1 cellular context compared by ENCODE assay signal in genomic region chr13:72412481-72412880, GRCh38.
TF ChIP-seq lines count a peak whose summit lies in the region.

No MANE protein-coding gene starts in this region.

TF ChIP-seq in HepG2, 621 proteins besides CTCF, POLR2A, EP300 and RAD21 (continued from another document and continues in another):
- peak; percentile 18; the same call in 1 of the 2 replicates for TF ChIP-seq ARID5B (CRISPR knock-in tag; IDR thresholded peaks at IDR 0.05)
- no peak for TF ChIP-seq HINFP (CRISPR knock-in tag; IDR thresholded peaks at IDR 0.05; ENCODE audit: low read depth)
- no peak for TF ChIP-seq FOXA1 (IDR thresholded peaks at IDR 0.05)
- TF ChIP-seq FOXA1 (CRISPR knock-in tag; IDR thresholded peaks at IDR 0.05) = peak; percentile 41
- TF ChIP-seq ZFP1 (CRISPR knock-in tag; IDR thresholded peaks at IDR 0.05) = peak; percentile 92; the same call in 1 of the 2 replicates
- TF ChIP-seq ZNF501 (CRISPR knock-in tag; IDR thresholded peaks at IDR 0.05) = no peak
- TF ChIP-seq ZNF468 (CRISPR knock-in tag; IDR thresholded peaks at IDR 0.05) = no peak
- TF ChIP-seq XBP1 (CRISPR knock-in tag; IDR thresholded peaks at IDR 0.05) = no peak
- TF ChIP-seq FOXA3 (CRISPR knock-in tag; IDR thresholded peaks at IDR 0.05) = peak; percentile 41; the same call in 1 of the 2 replicates
- no peak for TF ChIP-seq ZC3H4 (CRISPR knock-in tag; IDR thresholded peaks at IDR 0.05; ENCODE audit: borderline replicate concordance)
- TF ChIP-seq GMEB2 (CRISPR knock-in tag; IDR thresholded peaks at IDR 0.05; ENCODE audit: low read depth) = no peak
- TF ChIP-seq PRDM10 (CRISPR knock-in tag; IDR thresholded peaks at IDR 0.05; ENCODE audit: low read depth) = no peak
- TF ChIP-seq ZSCAN20 (CRISPR knock-in tag; IDR thresholded peaks at IDR 0.05; ENCODE audit: borderline replicate concordance) = no peak
- no peak for TF ChIP-seq PRPF4 (IDR thresholded peaks at IDR 0.05; ENCODE audit: low read depth, low read length, poor library complexity, severe bottlenecking)
- no peak for TF ChIP-seq PLSCR1 (CRISPR knock-in tag; IDR thresholded peaks at IDR 0.05; ENCODE audit: borderline replicate concordance)
- no peak for TF ChIP-seq KMT2B (CRISPR knock-in tag; IDR thresholded peaks at IDR 0.05)
- TF ChIP-seq PBX3 (CRISPR knock-in tag; IDR thresholded peaks at IDR 0.05; ENCODE audit: borderline replicate concordance) = no peak
- no peak for TF ChIP-seq NFRKB (IDR thresholded peaks at IDR 0.05)
- no peak for TF ChIP-seq ZNF646 (CRISPR knock-in tag; IDR thresholded peaks at IDR 0.05)
- TF ChIP-seq ZNF75D (CRISPR knock-in tag; IDR thresholded peaks at IDR 0.05; ENCODE audit: borderline replicate concordance) = no peak
- TF ChIP-seq CCDC6 (CRISPR knock-in tag; IDR thresholded peaks at IDR 0.05) = no peak
- TF ChIP-seq ZNF839 (CRISPR knock-in tag; IDR thresholded peaks at IDR 0.05; ENCODE audit: borderline replicate concordance) = no peak
- TF ChIP-seq PCBP1 (IDR thresholded peaks at IDR 0.05; ENCODE audit: borderline replicate concordance, low read depth, low read length) = no peak
- TF ChIP-seq ZNF878 (CRISPR knock-in tag; IDR thresholded peaks at IDR 0.05) = no peak
- no peak for TF ChIP-seq STAT5B (CRISPR knock-in tag; IDR thresholded peaks at IDR 0.05)
- TF ChIP-seq ZNF350 (CRISPR knock-in tag; IDR thresholded peaks at IDR 0.05; ENCODE audit: borderline replicate concordance, low read depth) = no peak
- TF ChIP-seq ZNF546 (CRISPR knock-in tag; conservative IDR thresholded peaks at IDR 0.05) = no peak
- TF ChIP-seq ZNF724P (CRISPR knock-in tag; IDR thresholded peaks at IDR 0.05; ENCODE audit: borderline replicate concordance) = no peak
- TF ChIP-seq ZBTB34 (CRISPR knock-in tag; IDR thresholded peaks at IDR 0.05) = no peak
- TF ChIP-seq ZNF709 (CRISPR knock-in tag; IDR thresholded peaks at IDR 0.05) = no peak
- TF ChIP-seq RFXANK (CRISPR knock-in tag; IDR thresholded peaks at IDR 0.05) = no peak
- no peak for TF ChIP-seq ZNF557 (CRISPR knock-in tag; IDR thresholded peaks at IDR 0.05)
- no peak for TF ChIP-seq E2F1 (CRISPR knock-in tag; IDR thresholded peaks at IDR 0.05)
- TF ChIP-seq PCBP2 (optimal IDR thresholded peaks at IDR 0.05; ENCODE audit: low read depth, low read length, poor library complexity, severe bottlenecking) = no peak
- peak; percentile 73; the same call in 1 of the 2 replicates for TF ChIP-seq ZNF3 (CRISPR knock-in tag; IDR thresholded peaks at IDR 0.05)
- TF ChIP-seq GZF1 (CRISPR knock-in tag; IDR thresholded peaks at IDR 0.05) = no peak
- TF ChIP-seq ZNF761 (CRISPR knock-in tag; conservative IDR thresholded peaks at IDR 0.05) = no peak
- TF ChIP-seq ZNF414 (CRISPR knock-in tag; IDR thresholded peaks at IDR 0.05) = no peak
